ENCODE assay signal across 15 cellular contexts in genomic region chr1:40353081-40353480, GRCh38.
"Had no signal": no experiment of that assay in that cellular context is flagged by ENCODE, and none has a peak within 500 bp of the region (broad histone marks: within the 10 kb centered on the region; RNA-seq: fewer than 3 reads in every experiment).

No MANE protein-coding gene starts in this region.

- H3K27me3 ChIP-seq: adrenal gland, breast epithelium, stomach, testis had no signal

- H3K36me3 Mint-ChIP-seq: activated naive CD4-positive, alpha-beta T cell treated with anti-CD3 and anti-CD28 coated beads, Interleukin-2, amount 50 U/mL, for 24 hours; immature natural killer cell had no signal

- H3K9me3 ChIP-seq: testis had no signal

- H3K27me3 Mint-ChIP-seq: activated CD4-positive, alpha-beta T cell treated with anti-CD3 and anti-CD28 coated beads, Interleukin-2, amount 10 ng/mL, durations not matched to agents 24 days and 14 days; activated naive CD4-positive, alpha-beta T cell treated with anti-CD3 and anti-CD28 coated beads, Interleukin-2, amount 50 U/mL, for 24 hours had no signal

- DNase-seq: activated CD4-positive, alpha-beta T cell treated with anti-CD3 and anti-CD28 coated beads, Interleukin-2, amount 10 ng/mL, durations not matched to agents 24 days and 14 days; activated effector memory CD4-positive, alpha-beta T cell treated with anti-CD3 and anti-CD28 coated beads, Interleukin-2, amount 50 U/mL, for 16 hours; activated T-cell treated with anti-CD3 and anti-CD28 coated beads, Interleukin-2, amount 50 U/mL, for 72 hours; adrenal gland; cortex of kidney; effector CD4-positive, alpha-beta T cell; immature natural killer cell; stimulated activated CD4-positive, alpha-beta T cell treated with anti-CD3 and anti-CD28 coated beads, Interleukin-2, amount 100 ng/mL, for 24 hours; stomach; T-helper 1 cell; T-helper 9 cell; testis had no signal

- H3K4me3 ChIP-seq: adrenal gland, breast epithelium, stomach, testis had no signal

- FAIRE-seq: astrocyte had no signal

- H3K4me1 Mint-ChIP-seq: activated naive CD4-positive, alpha-beta T cell treated with anti-CD3 and anti-CD28 coated beads, Interleukin-2, amount 50 U/mL, for 24 hours; immature natural killer cell had no signal

- H3K4me3 Mint-ChIP-seq: activated CD4-positive, alpha-beta T cell treated with anti-CD3 and anti-CD28 coated beads, Interleukin-2, amount 10 ng/mL, durations not matched to agents 24 days and 14 days; activated naive CD4-positive, alpha-beta T cell treated with anti-CD3 and anti-CD28 coated beads, Interleukin-2, amount 50 U/mL, for 24 hours; activated T-cell treated with anti-CD3 and anti-CD28 coated beads, Interleukin-2, amount 50 U/mL, for 72 hours; immature natural killer cell had no signal

- H3K9me3 Mint-ChIP-seq: activated naive CD4-positive, alpha-beta T cell treated with anti-CD3 and anti-CD28 coated beads, Interleukin-2, amount 50 U/mL, for 24 hours; activated T-cell treated with anti-CD3 and anti-CD28 coated beads, Interleukin-2, amount 50 U/mL, for 72 hours; immature natural killer cell had no signal

- H3K36me3 ChIP-seq: adrenal gland, breast epithelium, stomach had no signal

- H3K27ac Mint-ChIP-seq: activated CD4-positive, alpha-beta T cell treated with anti-CD3 and anti-CD28 coated beads, Interleukin-2, amount 10 ng/mL, durations not matched to agents 24 days and 14 days; activated naive CD4-positive, alpha-beta T cell treated with anti-CD3 and anti-CD28 coated beads, Interleukin-2, amount 50 U/mL, for 24 hours; activated T-cell treated with anti-CD3 and anti-CD28 coated beads, Interleukin-2, amount 50 U/mL, for 72 hours had no signal

- H3K27ac ChIP-seq: breast epithelium, testis had no signal

- ATAC-seq: activated T-cell treated with anti-CD3 and anti-CD28 coated beads, Interleukin-2, amount 50 U/mL, for 72 hours had no signal

- H3K4me1 ChIP-seq: adrenal gland, breast epithelium, stomach, testis had no signal
